In genomic region chr4:7051144-7051495, GRCh38 we compare ENCODE assay signal across 24 cellular contexts.
"Had no signal": no experiment of that assay in that cellular context is flagged by ENCODE, and none has a peak within 500 bp of the region (broad histone marks: within the 10 kb centered on the region; RNA-seq: fewer than 3 reads in every experiment).

No MANE protein-coding gene starts in this region.

- H3K27me3 ChIP-seq: esophagus squamous epithelium, gastroesophageal sphincter, left lung, neural progenitor cell, sigmoid colon, suprapubic skin, tibial artery, upper lobe of left lung, vagina had no signal

- H3K9me3 ChIP-seq: esophagus squamous epithelium, gastroesophageal sphincter, left lung, sigmoid colon, suprapubic skin, tibial artery, upper lobe of left lung, vagina had no signal

- H3K36me3 ChIP-seq: neural progenitor cell had no signal

- H3K27ac ChIP-seq: esophagus squamous epithelium, gastroesophageal sphincter, left lung, neural progenitor cell, sigmoid colon, skin epidermis, suprapubic skin, tibial artery, upper lobe of left lung, vagina had no signal

- ATAC-seq: effector memory CD8-positive, alpha-beta T cell; gastroesophageal sphincter; left lung; natural killer cell treated with Interleukin-12 subunit alpha and Interleukin-12 subunit beta and Interleukin-15 and Interleukin-18, amount 100 ng/mL, for 72 hours; stimulated activated naive CD8-positive, alpha-beta T cell treated with anti-CD3 and anti-CD28 coated beads, Interleukin-15, Interleukin-2, amounts not matched to agents 100 U/mL and 50 U/mL, for 24 hours had no signal

- H3K9me3 Mint-ChIP-seq: dendritic cell treated with granulocyte-macrophage colony-stimulating factor and Interleukin-4, amounts not matched to agents 40 ng/mL and 50 ng/mL, for 4 days; effector memory CD8-positive, alpha-beta T cell; immature natural killer cell; natural killer cell treated with Interleukin-12 subunit alpha and Interleukin-12 subunit beta and Interleukin-15 and Interleukin-18, amount 100 ng/mL, for 72 hours; neural progenitor cell had no signal

- FAIRE-seq: colon, keratinocyte had no signal

- H3K4me1 ChIP-seq: neural progenitor cell had no signal

- H3K27ac Mint-ChIP-seq: dendritic cell treated with granulocyte-macrophage colony-stimulating factor and Interleukin-4, amounts not matched to agents 40 ng/mL and 50 ng/mL, for 4 days; effector memory CD8-positive, alpha-beta T cell; immature natural killer cell; natural killer cell treated with Interleukin-12 subunit alpha and Interleukin-12 subunit beta and Interleukin-15 and Interleukin-18, amount 100 ng/mL, for 72 hours; neural progenitor cell had no signal

- H3K4me3 ChIP-seq: esophagus squamous epithelium, gastroesophageal sphincter, left lung, lung, neural progenitor cell, sigmoid colon, skin epidermis, suprapubic skin, tibial artery, upper lobe of left lung, vagina had no signal

- H3K27me3 Mint-ChIP-seq: dendritic cell treated with granulocyte-macrophage colony-stimulating factor and Interleukin-4, amounts not matched to agents 40 ng/mL and 50 ng/mL, for 4 days; effector memory CD8-positive, alpha-beta T cell; natural killer cell treated with Interleukin-12 subunit alpha and Interleukin-12 subunit beta and Interleukin-15 and Interleukin-18, amount 100 ng/mL, for 72 hours had no signal

- H3K4me3 Mint-ChIP-seq: dendritic cell treated with granulocyte-macrophage colony-stimulating factor and Interleukin-4, amounts not matched to agents 40 ng/mL and 50 ng/mL, for 4 days; effector memory CD8-positive, alpha-beta T cell; immature natural killer cell; natural killer cell treated with Interleukin-12 subunit alpha and Interleukin-12 subunit beta and Interleukin-15 and Interleukin-18, amount 100 ng/mL, for 72 hours; neural progenitor cell had no signal

- DNase-seq: effector memory CD8-positive, alpha-beta T cell; esophagus squamous epithelium; foreskin fibroblast; glutamatergic neuron; immature natural killer cell; mesenchymal stem cell; midbrain; occipital lobe; sigmoid colon; stimulated activated CD4-positive, alpha-beta T cell treated with anti-CD3 and anti-CD28 coated beads, Interleukin-12 subunit alpha, Interleukin-12 subunit beta, amount 100 ng/mL, for 4 hours; stimulated activated naive CD8-positive, alpha-beta T cell treated with anti-CD3 and anti-CD28 coated beads, Interleukin-15, Interleukin-2, amounts not matched to agents 100 U/mL and 50 U/mL, for 24 hours; tibial artery; upper lobe of left lung had no signal
